ENCODE assay signal across 10 cellular contexts in the genomic region with DNA sequence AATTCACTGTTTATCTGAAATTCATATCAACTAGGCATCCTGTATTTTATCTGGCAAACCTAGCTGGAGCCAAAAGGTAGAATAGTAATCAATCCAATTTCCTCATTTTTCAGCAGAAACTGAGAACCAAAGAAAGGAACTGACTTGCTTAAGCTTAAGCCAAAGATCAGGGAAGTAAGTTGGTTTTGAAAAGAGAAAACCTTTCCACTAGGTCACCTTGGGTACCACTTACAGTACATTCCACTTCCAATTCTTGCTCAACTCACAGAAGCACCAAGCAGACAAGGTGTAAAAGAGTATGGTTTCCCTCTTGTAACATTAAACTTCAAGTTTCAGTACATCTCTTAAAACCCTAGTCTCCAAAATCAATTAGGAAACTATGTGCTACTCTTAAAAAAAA.
DNase-seq lines count a peak whose midpoint lies in the region; FAIRE-seq and TF ChIP-seq lines count a peak whose summit lies in the region.
"Had no signal": no experiment of that assay in that cellular context is flagged by ENCODE, and none has a peak within 500 bp of the region (broad histone marks: within the 10 kb centered on the region; RNA-seq: fewer than 3 reads in every experiment).

No MANE protein-coding gene starts in this region.

- H3K4me3 ChIP-seq in BLaER1 (no peak overlapping the region), mucosa of rectum (ENCODE audit: low read length in 2 of 2) (peak overlapping the region; percentile 83 to 85), ascending aorta (peak overlapping the region in 1 of 2 donors; percentile 92)
- H3K4me3 ChIP-seq: SJCRH30 had no signal

- H3K36me3 ChIP-seq in BLaER1 = peaks cover 9% of the 10 kb centered on the region; the same call in 1 of the 2 replicates
- H3K36me3 ChIP-seq in mucosa of rectum (ENCODE audit: control insufficient read depth in 2 of 2, insufficient read depth in 2 of 2, low read length in 2 of 2) = no peaks in the 10 kb centered on the region
- H3K36me3 ChIP-seq in ascending aorta = peaks cover 0 to 5% of the 10 kb centered on the region in 2 donors
- H3K36me3 ChIP-seq: brain microvascular endothelial cell, SJCRH30 had no signal

- intact Hi-C loops in ascending aorta (cut with DNase I) = loop anchor here (10.0 kb wide), 1 partner anchor 588 kb away; a partner anchor contains a TSS

- H3K9ac ChIP-seq in BLaER1 (no peak overlapping the region), mucosa of rectum (ENCODE audit: low read depth in 1 of 2, low read length in 2 of 2) (peak overlapping the region in 1 of 2 donors; percentile 70)

- H3K27me3 Mint-ChIP-seq in activated naive CD8-positive, alpha-beta T cell treated with anti-CD3 and anti-CD28 coated beads for 36 hours = peaks cover 3% of the 10 kb centered on the region

- H3K27me3 ChIP-seq in BLaER1 (no peaks in the 10 kb centered on the region), mucosa of rectum (ENCODE audit: control insufficient read depth in 2 of 2, insufficient read depth in 2 of 2, low read length in 2 of 2) (no peaks in the 10 kb centered on the region), ascending aorta (no peaks in the 10 kb centered on the region)
- H3K27me3 ChIP-seq: brain microvascular endothelial cell, SJCRH30 had no signal

- H3K9me3 Mint-ChIP-seq in activated naive CD8-positive, alpha-beta T cell treated with anti-CD3 and anti-CD28 coated beads for 36 hours = no peaks in the 10 kb centered on the region

- in situ Hi-C loops in KBM-7 (cut with MboI; ENCODE audit: low pct_unique_long_range_greater_than_20kb, low sequenced_read_pairs) = no loop called here

- H3K4me2 ChIP-seq in BLaER1 = peak overlapping the region; percentile 88

- FAIRE-seq in D721Med (lab: Jason Lieb, UNC) = no peak

- no peak for TF ChIP-seq CTCF in ascending aorta (IDR thresholded peaks at IDR 0.05)
- no peak for TF ChIP-seq CTCF in D721Med (IDR thresholded peaks at IDR 0.05; ENCODE audit: insufficient read depth, missing control alignments)

- no peaks in the 10 kb centered on the region for H4K20me1 ChIP-seq in BLaER1

- H3K9me3 ChIP-seq in BLaER1 (peaks cover 7% of the 10 kb centered on the region; the same call in 1 of the 2 replicates), mucosa of rectum (ENCODE audit: control insufficient read depth in 2 of 2, low read length in 2 of 2) (no peaks in the 10 kb centered on the region), ascending aorta (no peaks in the 10 kb centered on the region)
- H3K9me3 ChIP-seq: SJCRH30 had no signal

- H3K27ac ChIP-seq in BLaER1 (no peak overlapping the region), mucosa of rectum (ENCODE audit: low read depth in 2 of 2, low read length in 2 of 2) (peak overlapping the region in 1 of 2 donors; percentile 13), ascending aorta (no peak overlapping the region)
- H3K27ac ChIP-seq: brain microvascular endothelial cell, SJCRH30 had no signal

- H3K4me3 Mint-ChIP-seq in activated naive CD8-positive, alpha-beta T cell treated with anti-CD3 and anti-CD28 coated beads for 36 hours = peak overlapping the region; percentile 89

- H3K27ac Mint-ChIP-seq in activated naive CD8-positive, alpha-beta T cell treated with anti-CD3 and anti-CD28 coated beads for 36 hours = no peak overlapping the region

- peaks cover 34% of the 10 kb centered on the region for H3K4me1 Mint-ChIP-seq in activated naive CD8-positive, alpha-beta T cell treated with anti-CD3 and anti-CD28 coated beads for 36 hours

- H3K4me1 ChIP-seq in BLaER1 (peaks cover 22% of the 10 kb centered on the region), mucosa of rectum (ENCODE audit: control insufficient read depth in 2 of 2, insufficient read depth in 2 of 2, low read length in 2 of 2) (peaks cover 8 to 20% of the 10 kb centered on the region in 2 donors), ascending aorta (peaks cover 0 to 16% of the 10 kb centered on the region in 2 donors)
- H3K4me1 ChIP-seq: SJCRH30 had no signal

- H3K36me3 Mint-ChIP-seq in activated naive CD8-positive, alpha-beta T cell treated with anti-CD3 and anti-CD28 coated beads for 36 hours = peaks cover 15% of the 10 kb centered on the region

- DNase-seq in KBM-7 = peak; percentile 48
- no peak for DNase-seq in activated naive CD8-positive, alpha-beta T cell treated with anti-CD3 and anti-CD28 coated beads for 36 hours
- no peak for DNase-seq in T1000 (lab: John Stamatoyannopoulos, UW)
- no peak for DNase-seq in ascending aorta (ENCODE audit: low spot score in 2 of 2)
- DNase-seq in GOT3 (lab: John Stamatoyannopoulos, UW) = no peak
- no peak for DNase-seq in D721Med (ENCODE audit: insufficient read length, low spot score)
- DNase-seq: brain microvascular endothelial cell, SJCRH30 had no signal
